In genomic region chr20:137668-138131, GRCh38 we compare ENCODE assay signal across 1 cellular context.
TF ChIP-seq lines count a peak whose summit lies in the region.

No MANE protein-coding gene starts in this region.

TF ChIP-seq in HCT116, 20 proteins besides CTCF, POLR2A, EP300 and RAD21 (continued from another document):
- TF ChIP-seq REST (IDR thresholded peaks at IDR 0.05; ENCODE audit: low read depth), result no peak
- no peak for TF ChIP-seq EZH2 (IDR thresholded peaks at IDR 0.05)
- no peak for TF ChIP-seq MAX (IDR thresholded peaks at IDR 0.05)
- no peak for TF ChIP-seq CEBPB (IDR thresholded peaks at IDR 0.05; ENCODE audit: low read depth)
- TF ChIP-seq ZNF274 (IDR thresholded peaks at IDR 0.05; ENCODE audit: low read depth, low read length), result no peak
TF ChIP-seq in HCT116: peak in this region for 0.
